ENCODE assay signal across 33 cellular contexts in the genomic region with DNA sequence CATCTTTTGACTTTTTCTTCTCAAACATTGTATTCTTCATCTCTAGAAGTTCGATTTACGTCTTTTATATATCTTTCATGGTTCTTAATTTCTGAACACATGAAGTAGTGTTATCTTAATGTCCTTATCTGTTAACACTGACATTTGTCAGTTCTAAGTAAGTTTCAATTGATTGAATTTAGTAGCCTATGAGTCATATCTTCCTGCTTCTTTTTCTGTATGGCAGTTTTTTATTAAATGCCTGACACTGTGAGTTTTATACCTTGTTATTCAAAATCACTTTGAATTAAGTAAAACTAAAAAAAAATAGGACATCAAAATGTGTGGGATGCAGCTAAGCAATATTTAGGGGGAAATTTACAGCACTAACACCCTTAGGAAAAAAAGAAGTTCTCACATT.
"Had no signal": no experiment of that assay in that cellular context is flagged by ENCODE, and none has a peak within 500 bp of the region (broad histone marks: within the 10 kb centered on the region; RNA-seq: fewer than 3 reads in every experiment).

No MANE protein-coding gene starts in this region.

- H3K9me3 Mint-ChIP-seq: activated CD4-positive, alpha-beta memory T cell treated with anti-CD3 and anti-CD28 coated beads, Interleukin-2, amount 10 ng/mL, durations not matched to agents 7 days and 5 days; activated CD4-positive, alpha-beta T cell treated with anti-CD3 and anti-CD28 coated beads, Interleukin-2, amount 10 ng/mL, durations not matched to agents 7 days and 5 days; neural crest cell had no signal

- H3K9me3 ChIP-seq: esophagus squamous epithelium, heart right ventricle, left lung, lower lobe of right lung, pancreas, prostate gland, SJSA1, upper lobe of left lung, vagina had no signal

- H3K27me3 ChIP-seq: esophagus squamous epithelium, heart right ventricle, left lung, pancreas, SJSA1, upper lobe of left lung, vagina had no signal

- H3K36me3 ChIP-seq: esophagus squamous epithelium, heart right ventricle, left lung, lower lobe of right lung, pancreas, prostate gland, SJSA1, upper lobe of left lung, vagina, WERI-Rb-1 had no signal

- H3K4me3 ChIP-seq: esophagus squamous epithelium, heart right ventricle, left lung, lower lobe of right lung, pancreas, prostate gland, SJSA1, smooth muscle cell, upper lobe of left lung, vagina had no signal

- FAIRE-seq: pancreas, TTC549 had no signal

- H3K27me3 Mint-ChIP-seq: activated CD4-positive, alpha-beta memory T cell treated with anti-CD3 and anti-CD28 coated beads, Interleukin-2, amount 10 ng/mL, durations not matched to agents 7 days and 5 days; activated CD4-positive, alpha-beta T cell treated with anti-CD3 and anti-CD28 coated beads, Interleukin-2, amount 10 ng/mL, durations not matched to agents 7 days and 5 days; activated CD8-positive, alpha-beta memory T cell treated with anti-CD3 and anti-CD28 coated beads, Interleukin-2, amount 10 ng/mL, durations not matched to agents 7 days and 5 days; activated naive CD8-positive, alpha-beta T cell treated with anti-CD3 and anti-CD28 coated beads, Interleukin-2, amount 10 ng/mL, durations not matched to agents 7 days and 5 days; naive thymus-derived CD8-positive, alpha-beta T cell had no signal

- H3K4me1 Mint-ChIP-seq: activated naive CD8-positive, alpha-beta T cell treated with anti-CD3 and anti-CD28 coated beads, Interleukin-2, amount 10 ng/mL, durations not matched to agents 7 days and 5 days; naive thymus-derived CD8-positive, alpha-beta T cell; neural crest cell had no signal

- DNase-seq: activated CD4-positive, alpha-beta memory T cell treated with anti-CD3 and anti-CD28 coated beads, Interleukin-2, amount 10 ng/mL, durations not matched to agents 7 days and 5 days; activated CD4-positive, alpha-beta T cell treated with anti-CD3 and anti-CD28 coated beads for 1 hour; activated CD4-positive, alpha-beta T cell treated with anti-CD3 and anti-CD28 coated beads, Interleukin-2, amount 10 ng/mL, durations not matched to agents 7 days and 5 days; activated CD8-positive, alpha-beta memory T cell treated with anti-CD3 and anti-CD28 coated beads, Interleukin-2, amount 10 ng/mL, durations not matched to agents 7 days and 5 days; activated naive CD4-positive, alpha-beta T cell; activated naive CD8-positive, alpha-beta T cell treated with anti-CD3 and anti-CD28 coated beads, Interleukin-2, amount 10 ng/mL, durations not matched to agents 7 days and 5 days; amygdala; central memory CD4-positive, alpha-beta T cell; effector CD4-positive, alpha-beta T cell; esophagus squamous epithelium; foreskin melanocyte; heart right ventricle; kidney glomerular epithelial cell; left lung; lower lobe of right lung; mesenchymal stem cell; naive thymus-derived CD8-positive, alpha-beta T cell; nucleus accumbens; pancreas; stimulated activated CD4-positive, alpha-beta T cell treated with anti-CD3 and anti-CD28 coated beads, Interleukin-1b, Interleukin-23, amount 100 ng/mL, for 48 hours; stimulated activated CD4-positive, alpha-beta T cell treated with anti-CD3 and anti-CD28 coated beads, Interleukin-4, amount 100 ng/mL, for 4 hours; stimulated activated naive CD4-positive, alpha-beta T cell treated with Interleukin-2 at 50 U/mL for 16 hours; substantia nigra; T-helper 9 cell; upper lobe of left lung; WERI-Rb-1 had no signal

- H3K4me1 ChIP-seq: esophagus squamous epithelium, heart right ventricle, left lung, lower lobe of right lung, pancreas, prostate gland, SJSA1, upper lobe of left lung, vagina had no signal

- H3K27ac Mint-ChIP-seq: activated CD4-positive, alpha-beta memory T cell treated with anti-CD3 and anti-CD28 coated beads, Interleukin-2, amount 10 ng/mL, durations not matched to agents 7 days and 5 days; activated CD4-positive, alpha-beta T cell treated with anti-CD3 and anti-CD28 coated beads, Interleukin-2, amount 10 ng/mL, durations not matched to agents 7 days and 5 days; activated CD8-positive, alpha-beta memory T cell treated with anti-CD3 and anti-CD28 coated beads, Interleukin-2, amount 10 ng/mL, durations not matched to agents 7 days and 5 days; activated naive CD8-positive, alpha-beta T cell treated with anti-CD3 and anti-CD28 coated beads, Interleukin-2, amount 10 ng/mL, durations not matched to agents 7 days and 5 days had no signal

- H3K4me3 Mint-ChIP-seq: activated CD4-positive, alpha-beta memory T cell treated with anti-CD3 and anti-CD28 coated beads, Interleukin-2, amount 10 ng/mL, durations not matched to agents 7 days and 5 days; activated CD4-positive, alpha-beta T cell treated with anti-CD3 and anti-CD28 coated beads, Interleukin-2, amount 10 ng/mL, durations not matched to agents 7 days and 5 days; activated CD8-positive, alpha-beta memory T cell treated with anti-CD3 and anti-CD28 coated beads, Interleukin-2, amount 10 ng/mL, durations not matched to agents 7 days and 5 days; activated naive CD8-positive, alpha-beta T cell treated with anti-CD3 and anti-CD28 coated beads, Interleukin-2, amount 10 ng/mL, durations not matched to agents 7 days and 5 days; naive thymus-derived CD8-positive, alpha-beta T cell; neural crest cell had no signal

- H3K4me2 ChIP-seq: smooth muscle cell had no signal

- ATAC-seq: activated CD8-positive, alpha-beta memory T cell treated with anti-CD3 and anti-CD28 coated beads, Interleukin-2, amount 10 ng/mL, durations not matched to agents 7 days and 5 days; heart right ventricle; left lung; lower lobe of right lung; naive thymus-derived CD8-positive, alpha-beta T cell; pancreas had no signal

- H3K27ac ChIP-seq: epithelial cell of prostate, esophagus squamous epithelium, heart right ventricle, left lung, lower lobe of right lung, pancreas, prostate gland, SJSA1, upper lobe of left lung, vagina, WERI-Rb-1 had no signal

- H3K36me3 Mint-ChIP-seq: activated CD8-positive, alpha-beta memory T cell treated with anti-CD3 and anti-CD28 coated beads, Interleukin-2, amount 10 ng/mL, durations not matched to agents 7 days and 5 days; activated naive CD8-positive, alpha-beta T cell treated with anti-CD3 and anti-CD28 coated beads, Interleukin-2, amount 10 ng/mL, durations not matched to agents 7 days and 5 days; naive thymus-derived CD8-positive, alpha-beta T cell had no signal
